Comparison of ENCODE assay signal across 1 cellular context in the genomic region with DNA sequence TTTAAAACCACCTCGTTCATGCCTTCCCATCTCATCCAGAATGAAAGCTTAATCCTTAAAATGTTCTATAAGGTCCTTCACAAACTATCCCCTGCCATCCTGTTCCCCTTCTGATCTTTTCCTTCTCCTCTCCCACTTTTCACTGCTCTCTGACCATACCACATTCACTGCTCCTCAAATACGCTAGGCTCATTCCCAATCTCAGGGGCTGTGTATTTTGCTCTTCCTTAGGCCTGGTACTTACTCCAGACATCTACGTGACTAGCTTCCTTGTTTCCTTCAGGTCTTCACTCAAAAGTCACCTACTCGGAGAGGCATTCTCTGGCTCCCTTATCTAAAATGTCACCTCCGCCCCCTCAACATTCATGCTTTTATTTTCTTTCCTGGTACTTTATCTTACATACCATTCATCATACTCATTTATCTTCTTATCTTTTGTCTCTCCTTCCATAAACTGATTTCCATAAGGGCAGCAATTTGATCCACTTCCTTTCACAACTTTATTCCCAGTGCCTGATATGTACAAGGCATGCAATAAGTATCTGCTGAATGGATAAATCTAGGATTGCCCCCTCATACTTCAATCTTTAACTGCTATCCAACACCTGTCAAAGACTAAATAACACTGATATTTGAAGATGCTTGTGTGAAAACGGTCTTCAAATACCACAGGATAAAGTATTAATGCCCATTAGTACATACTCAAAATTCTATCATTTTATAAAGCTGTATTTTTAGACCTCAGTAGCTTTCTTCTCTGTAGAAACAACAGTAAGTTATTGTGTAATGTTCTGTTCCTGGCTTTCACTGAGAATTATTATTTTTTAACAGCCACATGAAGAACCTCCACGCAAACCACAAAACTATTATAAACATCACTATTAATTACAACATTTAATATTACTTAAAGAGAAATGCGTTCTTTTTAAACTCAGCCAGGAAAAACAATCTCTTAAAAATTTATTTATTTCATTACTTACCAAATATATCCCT.
TF ChIP-seq lines count a peak whose summit lies in the region.

No MANE protein-coding gene starts in this region.

TF ChIP-seq in K562, 482 proteins besides CTCF, POLR2A, EP300 and RAD21 (continued from another document and continues in another):
- TF ChIP-seq, protein P1, sequence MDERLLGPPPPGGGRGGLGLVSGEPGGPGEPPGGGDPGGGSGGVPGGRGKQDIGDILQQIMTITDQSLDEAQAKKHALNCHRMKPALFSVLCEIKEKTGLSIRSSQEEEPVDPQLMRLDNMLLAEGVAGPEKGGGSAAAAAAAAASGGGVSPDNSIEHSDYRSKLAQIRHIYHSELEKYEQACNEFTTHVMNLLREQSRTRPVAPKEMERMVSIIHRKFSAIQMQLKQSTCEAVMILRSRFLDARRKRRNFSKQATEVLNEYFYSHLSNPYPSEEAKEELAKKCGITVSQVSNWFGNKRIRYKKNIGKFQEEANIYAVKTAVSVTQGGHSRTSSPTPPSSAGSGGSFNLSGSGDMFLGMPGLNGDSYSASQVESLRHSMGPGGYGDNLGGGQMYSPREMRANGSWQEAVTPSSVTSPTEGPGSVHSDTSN (CRISPR knock-in tag; IDR thresholded peaks at IDR 0.05; ENCODE audit: low read depth) = no peak
- TF ChIP-seq, protein P1 (tag; conservative IDR thresholded peaks at IDR 0.05; ENCODE audit: low read depth) = peak; percentile 85
- TF ChIP-seq, protein P2, sequence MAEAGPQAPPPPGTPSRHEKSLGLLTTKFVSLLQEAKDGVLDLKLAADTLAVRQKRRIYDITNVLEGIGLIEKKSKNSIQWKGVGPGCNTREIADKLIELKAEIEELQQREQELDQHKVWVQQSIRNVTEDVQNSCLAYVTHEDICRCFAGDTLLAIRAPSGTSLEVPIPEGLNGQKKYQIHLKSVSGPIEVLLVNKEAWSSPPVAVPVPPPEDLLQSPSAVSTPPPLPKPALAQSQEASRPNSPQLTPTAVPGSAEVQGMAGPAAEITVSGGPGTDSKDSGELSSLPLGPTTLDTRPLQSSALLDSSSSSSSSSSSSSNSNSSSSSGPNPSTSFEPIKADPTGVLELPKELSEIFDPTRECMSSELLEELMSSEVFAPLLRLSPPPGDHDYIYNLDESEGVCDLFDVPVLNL (CRISPR knock-in tag; IDR thresholded peaks at IDR 0.05; ENCODE audit: low read depth) = no peak
- TF ChIP-seq NCOA6 (IDR thresholded peaks at IDR 0.05) (no peak), CBFB (CRISPR knock-in tag; IDR thresholded peaks at IDR 0.05) (no peak), FOXM1 (IDR thresholded peaks at IDR 0.05; ENCODE audit: low read depth) (0 out of 2 replicates have a peak, but pooled peaks have one; percentile 21), FOXM1 (CRISPR knock-in tag; IDR thresholded peaks at IDR 0.05; ENCODE audit: low read depth) (no peak), ARNT (IDR thresholded peaks at IDR 0.05) (0 out of 4 replicates have a peak, but pooled peaks of 1 of the 2 experiments have one; percentile 16), MTA2 (IDR thresholded peaks at IDR 0.05; ENCODE audit: low read depth) (peak; percentile 50; the same call in 1 of the 2 replicates), NR2C2 (CRISPR knock-in tag; IDR thresholded peaks at IDR 0.05) (no peak), NR2C2 (tag; IDR thresholded peaks at IDR 0.05) (no peak), NEUROD1 (IDR thresholded peaks at IDR 0.05; ENCODE audit: borderline replicate concordance, low read depth, low read length, partially characterized antibody) (peak; percentile 35), SAFB (IDR thresholded peaks at IDR 0.05; ENCODE audit: borderline replicate concordance, low read depth, low read length) (no peak), KDM1A (IDR thresholded peaks at IDR 0.05) (peak; percentile 82 to 84), ZNF140 (CRISPR knock-in tag; IDR thresholded peaks at IDR 0.05) (no peak), SIX5 (IDR thresholded peaks at IDR 0.05; ENCODE audit: borderline replicate concordance in 1 of 2, insufficient read depth in 1 of 2, low read depth in 1 of 2, low read length in 2 of 2) (no peak), SOX6 (IDR thresholded peaks at IDR 0.05) (peak; percentile 85), POLR2AphosphoS2 (IDR thresholded peaks at IDR 0.05; ENCODE audit: low read length) (no peak), HSF4 (CRISPR knock-in tag; IDR thresholded peaks at IDR 0.05; ENCODE audit: borderline replicate concordance) (no peak), FOXA3 (CRISPR knock-in tag; conservative IDR thresholded peaks at IDR 0.05 in 1 of 2, IDR thresholded peaks at IDR 0.05 in 1 of 2) (no peak), EGR1 (conservative IDR thresholded peaks at IDR 0.05) (peak; percentile 94), ILF3 (IDR thresholded peaks at IDR 0.05; ENCODE audit: borderline replicate concordance) (no peak), SRSF9 (IDR thresholded peaks at IDR 0.05; ENCODE audit: borderline replicate concordance, low read depth, low read length) (no peak), CEBPG (CRISPR knock-in tag; IDR thresholded peaks at IDR 0.05) (no peak), CEBPG (tag; conservative IDR thresholded peaks at IDR 0.05 in 1 of 2, IDR thresholded peaks at IDR 0.05 in 1 of 2) (peak; percentile 40 to 55; a peak in 3 of 4 replicates), ZFX (CRISPR knock-in tag; IDR thresholded peaks at IDR 0.05) (no peak), BRF1 (IDR thresholded peaks at IDR 0.05; ENCODE audit: borderline replicate concordance, extremely low read depth, insufficient read length) (no peak), HDAC1 (IDR thresholded peaks at IDR 0.05) (peak in 1 of 2 experiments; percentile 64; a peak in 1 of 4 replicates), TEAD2 (tag; IDR thresholded peaks at IDR 0.05) (no peak)
- TF ChIP-seq, protein P3, sequence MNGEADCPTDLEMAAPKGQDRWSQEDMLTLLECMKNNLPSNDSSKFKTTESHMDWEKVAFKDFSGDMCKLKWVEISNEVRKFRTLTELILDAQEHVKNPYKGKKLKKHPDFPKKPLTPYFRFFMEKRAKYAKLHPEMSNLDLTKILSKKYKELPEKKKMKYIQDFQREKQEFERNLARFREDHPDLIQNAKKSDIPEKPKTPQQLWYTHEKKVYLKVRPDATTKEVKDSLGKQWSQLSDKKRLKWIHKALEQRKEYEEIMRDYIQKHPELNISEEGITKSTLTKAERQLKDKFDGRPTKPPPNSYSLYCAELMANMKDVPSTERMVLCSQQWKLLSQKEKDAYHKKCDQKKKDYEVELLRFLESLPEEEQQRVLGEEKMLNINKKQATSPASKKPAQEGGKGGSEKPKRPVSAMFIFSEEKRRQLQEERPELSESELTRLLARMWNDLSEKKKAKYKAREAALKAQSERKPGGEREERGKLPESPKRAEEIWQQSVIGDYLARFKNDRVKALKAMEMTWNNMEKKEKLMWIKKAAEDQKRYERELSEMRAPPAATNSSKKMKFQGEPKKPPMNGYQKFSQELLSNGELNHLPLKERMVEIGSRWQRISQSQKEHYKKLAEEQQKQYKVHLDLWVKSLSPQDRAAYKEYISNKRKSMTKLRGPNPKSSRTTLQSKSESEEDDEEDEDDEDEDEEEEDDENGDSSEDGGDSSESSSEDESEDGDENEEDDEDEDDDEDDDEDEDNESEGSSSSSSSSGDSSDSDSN (IDR thresholded peaks at IDR 0.05; ENCODE audit: borderline replicate concordance in 1 of 2, low read depth in 2 of 2, low read length in 2 of 2) = no peak
- TF ChIP-seq, protein P4, sequence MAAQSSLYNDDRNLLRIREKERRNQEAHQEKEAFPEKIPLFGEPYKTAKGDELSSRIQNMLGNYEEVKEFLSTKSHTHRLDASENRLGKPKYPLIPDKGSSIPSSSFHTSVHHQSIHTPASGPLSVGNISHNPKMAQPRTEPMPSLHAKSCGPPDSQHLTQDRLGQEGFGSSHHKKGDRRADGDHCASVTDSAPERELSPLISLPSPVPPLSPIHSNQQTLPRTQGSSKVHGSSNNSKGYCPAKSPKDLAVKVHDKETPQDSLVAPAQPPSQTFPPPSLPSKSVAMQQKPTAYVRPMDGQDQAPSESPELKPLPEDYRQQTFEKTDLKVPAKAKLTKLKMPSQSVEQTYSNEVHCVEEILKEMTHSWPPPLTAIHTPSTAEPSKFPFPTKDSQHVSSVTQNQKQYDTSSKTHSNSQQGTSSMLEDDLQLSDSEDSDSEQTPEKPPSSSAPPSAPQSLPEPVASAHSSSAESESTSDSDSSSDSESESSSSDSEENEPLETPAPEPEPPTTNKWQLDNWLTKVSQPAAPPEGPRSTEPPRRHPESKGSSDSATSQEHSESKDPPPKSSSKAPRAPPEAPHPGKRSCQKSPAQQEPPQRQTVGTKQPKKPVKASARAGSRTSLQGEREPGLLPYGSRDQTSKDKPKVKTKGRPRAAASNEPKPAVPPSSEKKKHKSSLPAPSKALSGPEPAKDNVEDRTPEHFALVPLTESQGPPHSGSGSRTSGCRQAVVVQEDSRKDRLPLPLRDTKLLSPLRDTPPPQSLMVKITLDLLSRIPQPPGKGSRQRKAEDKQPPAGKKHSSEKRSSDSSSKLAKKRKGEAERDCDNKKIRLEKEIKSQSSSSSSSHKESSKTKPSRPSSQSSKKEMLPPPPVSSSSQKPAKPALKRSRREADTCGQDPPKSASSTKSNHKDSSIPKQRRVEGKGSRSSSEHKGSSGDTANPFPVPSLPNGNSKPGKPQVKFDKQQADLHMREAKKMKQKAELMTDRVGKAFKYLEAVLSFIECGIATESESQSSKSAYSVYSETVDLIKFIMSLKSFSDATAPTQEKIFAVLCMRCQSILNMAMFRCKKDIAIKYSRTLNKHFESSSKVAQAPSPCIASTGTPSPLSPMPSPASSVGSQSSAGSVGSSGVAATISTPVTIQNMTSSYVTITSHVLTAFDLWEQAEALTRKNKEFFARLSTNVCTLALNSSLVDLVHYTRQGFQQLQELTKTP (IDR thresholded peaks at IDR 0.05; ENCODE audit: low read depth in 1 of 2, partially characterized antibody in 2 of 2) = no peak
- TF ChIP-seq, protein P5, sequence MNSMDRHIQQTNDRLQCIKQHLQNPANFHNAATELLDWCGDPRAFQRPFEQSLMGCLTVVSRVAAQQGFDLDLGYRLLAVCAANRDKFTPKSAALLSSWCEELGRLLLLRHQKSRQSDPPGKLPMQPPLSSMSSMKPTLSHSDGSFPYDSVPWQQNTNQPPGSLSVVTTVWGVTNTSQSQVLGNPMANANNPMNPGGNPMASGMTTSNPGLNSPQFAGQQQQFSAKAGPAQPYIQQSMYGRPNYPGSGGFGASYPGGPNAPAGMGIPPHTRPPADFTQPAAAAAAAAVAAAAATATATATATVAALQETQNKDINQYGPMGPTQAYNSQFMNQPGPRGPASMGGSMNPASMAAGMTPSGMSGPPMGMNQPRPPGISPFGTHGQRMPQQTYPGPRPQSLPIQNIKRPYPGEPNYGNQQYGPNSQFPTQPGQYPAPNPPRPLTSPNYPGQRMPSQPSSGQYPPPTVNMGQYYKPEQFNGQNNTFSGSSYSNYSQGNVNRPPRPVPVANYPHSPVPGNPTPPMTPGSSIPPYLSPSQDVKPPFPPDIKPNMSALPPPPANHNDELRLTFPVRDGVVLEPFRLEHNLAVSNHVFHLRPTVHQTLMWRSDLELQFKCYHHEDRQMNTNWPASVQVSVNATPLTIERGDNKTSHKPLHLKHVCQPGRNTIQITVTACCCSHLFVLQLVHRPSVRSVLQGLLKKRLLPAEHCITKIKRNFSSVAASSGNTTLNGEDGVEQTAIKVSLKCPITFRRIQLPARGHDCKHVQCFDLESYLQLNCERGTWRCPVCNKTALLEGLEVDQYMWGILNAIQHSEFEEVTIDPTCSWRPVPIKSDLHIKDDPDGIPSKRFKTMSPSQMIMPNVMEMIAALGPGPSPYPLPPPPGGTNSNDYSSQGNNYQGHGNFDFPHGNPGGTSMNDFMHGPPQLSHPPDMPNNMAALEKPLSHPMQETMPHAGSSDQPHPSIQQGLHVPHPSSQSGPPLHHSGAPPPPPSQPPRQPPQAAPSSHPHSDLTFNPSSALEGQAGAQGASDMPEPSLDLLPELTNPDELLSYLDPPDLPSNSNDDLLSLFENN (IDR thresholded peaks at IDR 0.05; ENCODE audit: low read depth in 2 of 2, low read length in 2 of 2) = no peak
- TF ChIP-seq, protein P6, sequence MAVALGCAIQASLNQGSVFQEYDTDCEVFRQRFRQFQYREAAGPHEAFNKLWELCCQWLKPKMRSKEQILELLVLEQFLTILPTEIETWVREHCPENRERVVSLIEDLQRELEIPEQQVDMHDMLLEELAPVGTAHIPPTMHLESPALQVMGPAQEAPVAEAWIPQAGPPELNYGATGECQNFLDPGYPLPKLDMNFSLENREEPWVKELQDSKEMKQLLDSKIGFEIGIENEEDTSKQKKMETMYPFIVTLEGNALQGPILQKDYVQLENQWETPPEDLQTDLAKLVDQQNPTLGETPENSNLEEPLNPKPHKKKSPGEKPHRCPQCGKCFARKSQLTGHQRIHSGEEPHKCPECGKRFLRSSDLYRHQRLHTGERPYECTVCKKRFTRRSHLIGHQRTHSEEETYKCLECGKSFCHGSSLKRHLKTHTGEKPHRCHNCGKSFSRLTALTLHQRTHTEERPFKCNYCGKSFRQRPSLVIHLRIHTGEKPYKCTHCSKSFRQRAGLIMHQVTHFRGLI (CRISPR knock-in tag; IDR thresholded peaks at IDR 0.05) = no peak
- TF ChIP-seq, protein P7, sequence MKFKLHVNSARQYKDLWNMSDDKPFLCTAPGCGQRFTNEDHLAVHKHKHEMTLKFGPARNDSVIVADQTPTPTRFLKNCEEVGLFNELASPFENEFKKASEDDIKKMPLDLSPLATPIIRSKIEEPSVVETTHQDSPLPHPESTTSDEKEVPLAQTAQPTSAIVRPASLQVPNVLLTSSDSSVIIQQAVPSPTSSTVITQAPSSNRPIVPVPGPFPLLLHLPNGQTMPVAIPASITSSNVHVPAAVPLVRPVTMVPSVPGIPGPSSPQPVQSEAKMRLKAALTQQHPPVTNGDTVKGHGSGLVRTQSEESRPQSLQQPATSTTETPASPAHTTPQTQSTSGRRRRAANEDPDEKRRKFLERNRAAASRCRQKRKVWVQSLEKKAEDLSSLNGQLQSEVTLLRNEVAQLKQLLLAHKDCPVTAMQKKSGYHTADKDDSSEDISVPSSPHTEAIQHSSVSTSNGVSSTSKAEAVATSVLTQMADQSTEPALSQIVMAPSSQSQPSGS (CRISPR knock-in tag; IDR thresholded peaks at IDR 0.05) = no peak
- TF ChIP-seq, protein P8, sequence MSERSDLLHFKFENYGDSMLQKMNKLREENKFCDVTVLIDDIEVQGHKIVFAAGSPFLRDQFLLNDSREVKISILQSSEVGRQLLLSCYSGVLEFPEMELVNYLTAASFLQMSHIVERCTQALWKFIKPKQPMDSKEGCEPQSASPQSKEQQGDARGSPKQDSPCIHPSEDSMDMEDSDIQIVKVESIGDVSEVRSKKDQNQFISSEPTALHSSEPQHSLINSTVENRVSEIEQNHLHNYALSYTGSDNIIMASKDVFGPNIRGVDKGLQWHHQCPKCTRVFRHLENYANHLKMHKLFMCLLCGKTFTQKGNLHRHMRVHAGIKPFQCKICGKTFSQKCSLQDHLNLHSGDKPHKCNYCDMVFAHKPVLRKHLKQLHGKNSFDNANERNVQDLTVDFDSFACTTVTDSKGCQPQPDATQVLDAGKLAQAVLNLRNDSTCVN (CRISPR knock-in tag; IDR thresholded peaks at IDR 0.05) = no peak
